ENCODE assay signal across 1 cellular context in the genomic region with DNA sequence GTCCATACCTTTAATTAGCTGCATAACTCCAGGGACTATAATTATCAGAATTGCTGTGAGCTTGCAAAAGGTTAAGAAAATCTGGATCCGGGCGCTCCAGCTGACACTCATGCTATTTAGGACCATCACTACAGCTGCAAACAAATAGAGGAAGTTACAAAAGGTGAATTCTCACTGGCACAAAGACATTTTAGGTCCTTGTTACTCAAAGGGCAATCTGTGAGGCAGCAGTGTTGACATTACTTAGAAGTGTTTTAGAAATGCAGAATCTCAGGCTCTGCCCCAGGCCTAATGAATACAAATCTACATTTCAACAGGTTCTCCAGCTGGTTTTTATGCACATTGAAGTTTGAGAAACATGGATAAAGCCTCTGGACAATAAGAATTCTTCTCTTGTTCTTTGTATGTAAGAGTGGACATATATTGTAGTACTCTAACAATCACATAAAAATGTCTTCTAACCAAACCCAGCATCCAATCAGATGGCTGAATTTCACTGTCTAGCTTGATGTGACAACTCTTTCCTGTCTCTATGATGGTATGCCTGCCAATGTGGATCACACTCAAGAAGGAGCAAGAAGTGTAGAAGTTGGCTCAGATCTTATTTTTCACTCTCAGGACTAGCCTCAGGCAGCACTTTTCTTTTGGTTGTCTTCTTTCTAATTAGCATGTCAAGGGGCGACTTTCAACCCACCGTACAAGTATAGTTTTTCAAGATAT.
TF ChIP-seq lines count a peak whose summit lies in the region.

No MANE protein-coding gene starts in this region.

TF ChIP-seq in endothelial cell of umbilical vein, 7 proteins besides CTCF, POLR2A, EP300 and RAD21:
- TF ChIP-seq, protein P1, sequence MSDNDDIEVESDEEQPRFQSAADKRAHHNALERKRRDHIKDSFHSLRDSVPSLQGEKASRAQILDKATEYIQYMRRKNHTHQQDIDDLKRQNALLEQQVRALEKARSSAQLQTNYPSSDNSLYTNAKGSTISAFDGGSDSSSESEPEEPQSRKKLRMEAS (IDR thresholded peaks at IDR 0.05; ENCODE audit: insufficient read depth, insufficient read length): no peak
- TF ChIP-seq GATA2 (IDR thresholded peaks at IDR 0.05; ENCODE audit: insufficient read depth, insufficient read length, low read depth, low read length) (no peak), EZH2 (IDR thresholded peaks at IDR 0.05; ENCODE audit: borderline replicate concordance, low read depth, low read length, severe bottlenecking) (no peak), MYC (IDR thresholded peaks at IDR 0.05; ENCODE audit: low read depth, low read length) (no peak), POLR2AphosphoS5 (IDR thresholded peaks at IDR 0.05; ENCODE audit: insufficient read depth, low read depth, low read length) (no peak), FOS (IDR thresholded peaks at IDR 0.05; ENCODE audit: borderline replicate concordance, insufficient read depth, low read length) (no peak), JUN (IDR thresholded peaks at IDR 0.05; ENCODE audit: borderline replicate concordance, insufficient read depth, insufficient read length, low read depth) (no peak)
